In genomic region chr13:33776510-33776909, GRCh38 we compare ENCODE assay signal across 27 cellular contexts.
"Had no signal": no experiment of that assay in that cellular context is flagged by ENCODE, and none has a peak within 500 bp of the region (broad histone marks: within the 10 kb centered on the region; RNA-seq: fewer than 3 reads in every experiment).

No MANE protein-coding gene starts in this region.

- H3K4me1 ChIP-seq: adrenal gland, ascending aorta, colonic mucosa, gastroesophageal sphincter, parathyroid adenoma, vagina had no signal

- H3K27ac ChIP-seq: adrenal gland, ascending aorta, colonic mucosa, dorsolateral prefrontal cortex, gastroesophageal sphincter, parathyroid adenoma, thoracic aorta, vagina had no signal

- H2AFZ ChIP-seq: parathyroid adenoma had no signal

- H3K27me3 Mint-ChIP-seq: type B pancreatic cell had no signal

- H3K36me3 Mint-ChIP-seq: activated naive CD8-positive, alpha-beta T cell; type B pancreatic cell had no signal

- H3K79me2 ChIP-seq: parathyroid adenoma had no signal

- FAIRE-seq: keratinocyte had no signal

- H3K36me3 ChIP-seq: adrenal gland, ascending aorta, colonic mucosa, gastroesophageal sphincter, thoracic aorta, vagina had no signal

- H3K4me3 ChIP-seq: adrenal gland, ascending aorta, colonic mucosa, dorsolateral prefrontal cortex, gastroesophageal sphincter, thoracic aorta, vagina had no signal

- H3K9ac ChIP-seq: parathyroid adenoma had no signal

- H3K4me3 Mint-ChIP-seq: activated naive CD8-positive, alpha-beta T cell; activated T-cell treated with anti-CD3 and anti-CD28 coated beads, Interleukin-2, amount 50 U/mL, for 4 hours; effector memory CD8-positive, alpha-beta T cell; nephron; type B pancreatic cell; WTC11 had no signal

- H3K27ac Mint-ChIP-seq: activated naive CD8-positive, alpha-beta T cell; activated T-helper 2 cell treated with anti-CD3 and anti-CD28 coated beads, Interferon-gamma antibody, Interleukin-2, Interleukin-4, amounts not matched to agents 10 μg/mL and 5 μg/mL and 100 μg/mL, durations not matched to agents 14 hours and 24 hours and 36 hours; effector memory CD8-positive, alpha-beta T cell; nephron; type B pancreatic cell; WTC11 had no signal

- H3K9me3 Mint-ChIP-seq: activated T-cell treated with anti-CD3 and anti-CD28 coated beads, Interleukin-2, amount 50 U/mL, for 4 hours; effector memory CD8-positive, alpha-beta T cell; type B pancreatic cell had no signal

- H3K9me3 ChIP-seq: adrenal gland, ascending aorta, colonic mucosa, gastroesophageal sphincter, thoracic aorta, vagina had no signal

- H3K27me3 ChIP-seq: adrenal gland, ascending aorta, colonic mucosa, dorsolateral prefrontal cortex, gastroesophageal sphincter, vagina had no signal

- DNase-seq: activated CD4-positive, alpha-beta T cell treated with anti-CD3 and anti-CD28 coated beads, Interleukin-2, amount 50 U/mL, for 48 hours; activated CD8-positive, alpha-beta memory T cell treated with anti-CD3 and anti-CD28 coated beads, Interleukin-2, amount 50 U/mL, for 48 hours; activated naive CD4-positive, alpha-beta T cell; activated T-cell treated with anti-CD3 and anti-CD28 coated beads, Interleukin-2, amount 50 U/mL, for 4 hours; adrenal gland; central memory CD4-positive, alpha-beta T cell; colonic mucosa; dorsolateral prefrontal cortex; effector memory CD8-positive, alpha-beta T cell; head of caudate nucleus; hypothalamus; left colon; mesenchymal stem cell; right cardiac atrium; stimulated activated CD4-positive, alpha-beta T cell treated with anti-CD3 and anti-CD28 coated beads, Interleukin-4, amount 100 ng/mL, for 24 hours; stimulated activated naive CD4-positive, alpha-beta T cell treated with Interleukin-2 at 50 U/mL for 16 hours had no signal

- ATAC-seq: activated T-cell treated with anti-CD3 and anti-CD28 coated beads, Interleukin-2, amount 50 U/mL, for 4 hours; effector memory CD8-positive, alpha-beta T cell; gastroesophageal sphincter; left colon; right cardiac atrium had no signal
